ENCODE assay signal across 1 cellular context in genomic region chr13:99087130-99087953, GRCh38.
A peak's percentile ranks its signal among the peaks of the same experiment; 100 is the strongest.
TF ChIP-seq lines count a peak whose summit lies in the region.

No MANE protein-coding gene starts in this region.

TF ChIP-seq in K562, 482 proteins besides CTCF, POLR2A, EP300 and RAD21 (continued from another document and continues in another):
- TF ChIP-seq ZNF280A (IDR thresholded peaks at IDR 0.05; ENCODE audit: low read depth, partially characterized antibody) = no peak
- TF ChIP-seq SRF (CRISPR knock-in tag; IDR thresholded peaks at IDR 0.05) = no peak
- TF ChIP-seq MYBL2 (IDR thresholded peaks at IDR 0.05; ENCODE audit: low read depth) = no peak
- TF ChIP-seq MYBL2 (CRISPR knock-in tag; IDR thresholded peaks at IDR 0.05; ENCODE audit: borderline replicate concordance) = no peak
- TF ChIP-seq ETS1 (conservative IDR thresholded peaks at IDR 0.05; ENCODE audit: control insufficient read depth, low read depth, low read length) = no peak
- no peak for TF ChIP-seq ZBTB33 (CRISPR knock-in tag; IDR thresholded peaks at IDR 0.05)
- TF ChIP-seq ZNF318 (IDR thresholded peaks at IDR 0.05; ENCODE audit: borderline replicate concordance in 1 of 2, low read depth in 1 of 2) = no peak
- TF ChIP-seq ZBTB2 (IDR thresholded peaks at IDR 0.05) = peak; percentile 77
- no peak for TF ChIP-seq GATAD2B (IDR thresholded peaks at IDR 0.05; ENCODE audit: borderline replicate concordance)
- peak; percentile 63 for TF ChIP-seq TAF1 (IDR thresholded peaks at IDR 0.05; ENCODE audit: control insufficient read depth, extremely low read depth, insufficient read depth, low read length, severe bottlenecking)
- TF ChIP-seq ATF1 (CRISPR knock-in tag; IDR thresholded peaks at IDR 0.05) = no peak
- TF ChIP-seq ATF1 (tag; IDR thresholded peaks at IDR 0.05) = peak; percentile 30; the same call in 1 of the 2 replicates
- TF ChIP-seq SPI1 (IDR thresholded peaks at IDR 0.05; ENCODE audit: borderline replicate concordance, low read depth, low read length) = no peak
- TF ChIP-seq CBX5 (IDR thresholded peaks at IDR 0.05; ENCODE audit: borderline replicate concordance, low read depth) = no peak
- TF ChIP-seq DLX4 (CRISPR knock-in tag; IDR thresholded peaks at IDR 0.05) = no peak
- TF ChIP-seq USF1 (CRISPR knock-in tag; IDR thresholded peaks at IDR 0.05) = peak; percentile 41; the same call in 1 of the 2 replicates
- TF ChIP-seq DIDO1 (tag; IDR thresholded peaks at IDR 0.05; ENCODE audit: low read depth) = no peak
- no peak for TF ChIP-seq GABPB2 (CRISPR knock-in tag; conservative IDR thresholded peaks at IDR 0.05)
- peak; percentile 32 for TF ChIP-seq PHF20 (IDR thresholded peaks at IDR 0.05; ENCODE audit: partially characterized antibody)
- peak; percentile 81 for TF ChIP-seq POLR2G (IDR thresholded peaks at IDR 0.05; ENCODE audit: low read depth, low read length)
- no peak for TF ChIP-seq FOXP1 (CRISPR knock-in tag; IDR thresholded peaks at IDR 0.05)
- no peak for TF ChIP-seq MTA1 (IDR thresholded peaks at IDR 0.05; ENCODE audit: borderline replicate concordance)
- TF ChIP-seq CBFA2T2 (conservative IDR thresholded peaks at IDR 0.05) = no peak
- no peak for TF ChIP-seq ZNF655 (CRISPR knock-in tag; IDR thresholded peaks at IDR 0.05)
- TF ChIP-seq FOXK1 (CRISPR knock-in tag; IDR thresholded peaks at IDR 0.05; ENCODE audit: borderline replicate concordance) = 0 out of 2 replicates have a peak, but pooled peaks have one; percentile 51
- TF ChIP-seq TEAD1 (CRISPR knock-in tag; IDR thresholded peaks at IDR 0.05) = 0 out of 4 replicates have a peak, but pooled peaks of 1 of the 2 experiments have one; percentile 25
- 0 out of 4 replicates have a peak, but pooled peaks have one; percentile 22 to 45 for TF ChIP-seq MAZ (CRISPR knock-in tag; conservative IDR thresholded peaks at IDR 0.05 in 1 of 2, IDR thresholded peaks at IDR 0.05 in 1 of 2)
- TF ChIP-seq NCOA2 (IDR thresholded peaks at IDR 0.05; ENCODE audit: partially characterized antibody in 2 of 2) = no peak
- no peak for TF ChIP-seq SMAD2 (IDR thresholded peaks at IDR 0.05; ENCODE audit: low read depth, low read length)
- TF ChIP-seq ZNF197 (CRISPR knock-in tag; IDR thresholded peaks at IDR 0.05; ENCODE audit: low read depth) = no peak
- no peak for TF ChIP-seq NFATC3 (IDR thresholded peaks at IDR 0.05)
- no peak for TF ChIP-seq KAT8 (IDR thresholded peaks at IDR 0.05; ENCODE audit: low read depth)
- no peak for TF ChIP-seq ZNF445 (CRISPR knock-in tag; IDR thresholded peaks at IDR 0.05; ENCODE audit: low read depth)
- no peak for TF ChIP-seq ZNF695 (CRISPR knock-in tag; IDR thresholded peaks at IDR 0.05)
- peak; percentile 58; the same call in 1 of the 2 replicates for TF ChIP-seq ZBTB7A (IDR thresholded peaks at IDR 0.05; ENCODE audit: borderline replicate concordance, control insufficient read depth, low read depth, low read length)
- TF ChIP-seq ZNF75A (CRISPR knock-in tag; IDR thresholded peaks at IDR 0.05) = no peak
- peak; percentile 59; the same call in 1 of the 2 replicates for TF ChIP-seq POLR2AphosphoS5 (IDR thresholded peaks at IDR 0.05; ENCODE audit: control insufficient read depth, insufficient read depth, low read depth, low read length)
- no peak for TF ChIP-seq KLF10 (CRISPR knock-in tag; IDR thresholded peaks at IDR 0.05)
- peak; percentile 62 for TF ChIP-seq CXXC5 (CRISPR knock-in tag; IDR thresholded peaks at IDR 0.05)
- peak; percentile 51 for TF ChIP-seq GABPB1 (CRISPR knock-in tag; IDR thresholded peaks at IDR 0.05)
- TF ChIP-seq KDM2B (CRISPR knock-in tag; IDR thresholded peaks at IDR 0.05) = no peak
- TF ChIP-seq CREB3 (tag; conservative IDR thresholded peaks at IDR 0.05; ENCODE audit: low read depth) = no peak
- no peak for TF ChIP-seq CEBPB (tag; IDR thresholded peaks at IDR 0.05)
- peak; percentile 68; the same call in 1 of the 2 replicates for TF ChIP-seq CTBP1 (IDR thresholded peaks at IDR 0.05; ENCODE audit: borderline replicate concordance)
- TF ChIP-seq ZNF134 (CRISPR knock-in tag; conservative IDR thresholded peaks at IDR 0.05) = no peak
- TF ChIP-seq NR2C2 (CRISPR knock-in tag; IDR thresholded peaks at IDR 0.05) = 0 out of 2 replicates have a peak, but pooled peaks have one; percentile 24
- no peak for TF ChIP-seq NR2C2 (tag; IDR thresholded peaks at IDR 0.05)
- no peak for TF ChIP-seq CBFB (CRISPR knock-in tag; IDR thresholded peaks at IDR 0.05)
- TF ChIP-seq SUPT5H (IDR thresholded peaks at IDR 0.05) = peak; percentile 76
- no peak for TF ChIP-seq TBL1XR1 (IDR thresholded peaks at IDR 0.05; ENCODE audit: low read length in 2 of 2)
- TF ChIP-seq PRMT5 (CRISPR knock-in tag; IDR thresholded peaks at IDR 0.05) = no peak
